8 cellular contexts compared by ENCODE assay signal in genomic region chr3:72346526-72346926, GRCh38.
DNase-seq lines count a peak whose midpoint lies in the region; ATAC-seq and TF ChIP-seq lines count a peak whose summit lies in the region.

No MANE protein-coding gene starts in this region.

- H3K4me3 ChIP-seq in AG10803 (ENCODE audit: low read length): no peak overlapping the region
- no peak overlapping the region for H3K4me3 ChIP-seq in lower lobe of right lung

- no peaks in the 10 kb centered on the region for H3K9me3 ChIP-seq in lower lobe of right lung

- intact Hi-C loops in lower lobe of right lung (cut with DNase I): no loop called here

- peak overlapping the region; percentile 6 for H3K27ac ChIP-seq in lower lobe of right lung

- no peaks in the 10 kb centered on the region for H3K27me3 ChIP-seq in lower lobe of right lung (ENCODE audit: low read depth)

- H3K4me1 ChIP-seq in lower lobe of right lung: peaks cover 25% of the 10 kb centered on the region

- ATAC-seq in HG03354 (IDR thresholded peaks at IDR 0.05; ENCODE audit: poor library complexity, severe bottlenecking, unreplicated experiment): peak; percentile 56
- ATAC-seq in lower lobe of right lung: no peak
- ATAC-seq in GM18511 (IDR thresholded peaks at IDR 0.05; ENCODE audit: unreplicated experiment): no peak
- ATAC-seq in HG02852 (IDR thresholded peaks at IDR 0.05; ENCODE audit: unreplicated experiment): no peak

- H3K36me3 ChIP-seq in lower lobe of right lung: no peaks in the 10 kb centered on the region

- peak; percentile 99 for DNase-seq in AG10803 (ENCODE audit: low read depth)
- DNase-seq in amniotic epithelial cell (ENCODE audit: low read depth): peak; percentile 98
- DNase-seq in lower lobe of right lung: no peak
- no peak for DNase-seq in HuH-7.5 (ENCODE audit: low spot score)
- no peak for DNase-seq in activated CD4-positive, CD25-positive, alpha-beta regulatory T cell treated with anti-CD3 and anti-CD28 coated beads, Interleukin-2, amount 50 U/mL, for 72 hours

- TF ChIP-seq CTCF in AG10803 (conservative IDR thresholded peaks at IDR 0.05; ENCODE audit: low read length) (no peak), lower lobe of right lung (IDR thresholded peaks at IDR 0.05) (no peak)

Comparison
In these comparisons a context has a peak if more than half of its experiments do, and no peak if none do; other contexts are left out.
1. DNase-seq: peak in AG10803 (single experiment) and amniotic epithelial cell (single experiment); none in lower lobe of right lung (single experiment), HuH-7.5 (single experiment) and activated CD4-positive, CD25-positive, alpha-beta regulatory T cell treated with anti-CD3 and anti-CD28 coated beads, Interleukin-2, amount 50 U/mL, for 72 hours (single experiment).